10 cellular contexts compared by ENCODE assay signal in the genomic region with DNA sequence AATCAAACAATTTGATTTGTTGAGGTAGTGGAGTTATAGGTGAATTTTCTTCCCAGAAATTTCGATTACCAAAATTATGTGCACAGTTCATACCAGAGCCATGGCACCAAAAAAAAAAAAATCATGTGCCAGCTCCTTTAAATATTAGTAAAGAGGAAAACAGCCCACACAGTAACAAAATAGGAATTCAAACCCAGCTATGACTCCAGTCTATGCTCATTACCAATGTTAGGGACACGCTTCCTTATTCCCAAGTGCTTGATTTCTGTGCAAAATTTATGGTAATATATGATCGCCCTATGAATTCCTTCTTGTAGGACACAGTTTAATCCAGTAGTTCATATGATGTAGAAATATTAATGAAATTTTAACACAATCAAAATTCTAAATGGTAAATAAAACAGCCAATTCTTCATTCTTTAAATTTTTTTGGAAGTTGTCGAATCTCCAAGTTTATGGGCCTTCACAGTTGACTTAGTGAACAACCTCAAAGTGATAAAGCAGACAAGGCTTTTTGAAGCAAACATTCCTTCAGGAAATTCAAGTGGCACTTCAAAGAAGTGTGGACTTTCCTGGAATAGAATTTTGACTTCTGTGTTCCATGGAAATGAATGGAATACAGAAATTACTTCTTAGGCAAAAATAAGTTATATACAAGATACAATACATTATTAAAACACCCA. TPM values are rescaled to one million over a fixed set of nuclear protein-coding genes. Genes with fewer than 3 reads are reported as not detected.
DNase-seq lines count a peak whose midpoint lies in the region; ATAC-seq, FAIRE-seq and TF ChIP-seq lines count a peak whose summit lies in the region.
"Had no signal": no experiment of that assay in that cellular context is flagged by ENCODE, and none has a peak within 500 bp of the region (broad histone marks: within the 10 kb centered on the region; RNA-seq: fewer than 3 reads in every experiment).

No MANE protein-coding gene starts in this region.

- H2AFZ ChIP-seq in OCI-LY1 (ENCODE audit: low read length) (no peak overlapping the region), endothelial cell of umbilical vein (ENCODE audit: low read depth, low read length) (no peak overlapping the region), osteoblast (ENCODE audit: low read length) (no peak overlapping the region)

- dilution Hi-C loops in endothelial cell of umbilical vein (cut with MboI; ENCODE audit: extremely low pct_ligation_motif_present, low sequenced_read_pairs): no loop called here

- peak overlapping the region; percentile 95 for H3K27ac Mint-ChIP-seq in Calu3 (ENCODE audit: unreplicated experiment)

- POLR2A ChIA-PET in endothelial cell of umbilical vein (lab: Charles Lee): no interaction called here

- H3K27me3 ChIP-seq in OCI-LY1 (ENCODE audit: insufficient read depth, low read length) (no peaks in the 10 kb centered on the region), endothelial cell of umbilical vein (ENCODE audit: control insufficient read depth in 2 of 2, insufficient read depth in 2 of 2, low read length in 2 of 2) (no peaks in the 10 kb centered on the region), osteoblast (ENCODE audit: insufficient read depth, low read length) (no peaks in the 10 kb centered on the region)

- H3K36me3 Mint-ChIP-seq in Calu3 (ENCODE audit: insufficient read depth, unreplicated experiment): peaks cover 34% of the 10 kb centered on the region

- peaks cover 68% of the 10 kb centered on the region for H3K4me1 Mint-ChIP-seq in Calu3 (ENCODE audit: low read depth, unreplicated experiment)

- H3K27me3 Mint-ChIP-seq in Calu3 (ENCODE audit: unreplicated experiment): no peaks in the 10 kb centered on the region

- H3K79me2 ChIP-seq in OCI-LY1 (ENCODE audit: insufficient read depth, low read length): peaks cover 59% of the 10 kb centered on the region
- H3K79me2 ChIP-seq in endothelial cell of umbilical vein (ENCODE audit: control insufficient read depth, insufficient read depth, low read length): peaks cover 68% of the 10 kb centered on the region
- H3K79me2 ChIP-seq in osteoblast (ENCODE audit: insufficient read depth, low read length): peaks cover 72% of the 10 kb centered on the region

- TF ChIP-seq POLR2A in endothelial cell of umbilical vein (IDR thresholded peaks at IDR 0.05; ENCODE audit: low read depth, low read length): no peak

- H3K36me3 ChIP-seq in OCI-LY1 (ENCODE audit: insufficient read depth, low read length) (peaks cover 36% of the 10 kb centered on the region; the same call in 1 of the 2 replicates), endothelial cell of umbilical vein (ENCODE audit: control insufficient read depth in 2 of 2, extremely low read depth in 1 of 2, insufficient read depth in 2 of 2, low read length in 2 of 2) (peaks cover 2 to 6% of the 10 kb centered on the region in 2 experiments), osteoblast (ENCODE audit: insufficient read depth, low read length) (peaks cover 21% of the 10 kb centered on the region)

- DNase-seq in Calu3 (no peak), endothelial cell of umbilical vein (ENCODE audit: low read depth, low spot score) (no peak), osteoblast (ENCODE audit: insufficient read length, low spot score, missing footprints) (no peak), DMS153 treated with DMSO at 0.1 percent for 48 hours (lab: John Stamatoyannopoulos, UW; ENCODE audit: unreplicated experiment) (no peak)
- DNase-seq: stimulated activated CD4-positive, alpha-beta T cell treated with anti-CD3 and anti-CD28 coated beads, Interleukin-4, amount 100 ng/mL, for 4 hours had no signal

- H3K27ac ChIP-seq in OCI-LY1 (ENCODE audit: low read depth, low read length, poor library complexity, severe bottlenecking): peak overlapping the region; percentile 17
- H3K27ac ChIP-seq in endothelial cell of umbilical vein (ENCODE audit: insufficient read depth, low read depth, low read length): peak overlapping the region; percentile 36
- H3K27ac ChIP-seq in osteoblast (ENCODE audit: low read depth, low read length): peak overlapping the region; percentile 7

- no peaks in the 10 kb centered on the region for H3K9me1 ChIP-seq in endothelial cell of umbilical vein (replicated peaks; ENCODE audit: control insufficient read depth, extremely low read depth, insufficient read depth, low read length)

- H3K9me3 ChIP-seq in OCI-LY1 (ENCODE audit: low read length) (no peaks in the 10 kb centered on the region), endothelial cell of umbilical vein (replicated peaks; ENCODE audit: control insufficient read depth, insufficient read depth, low read length) (no peaks in the 10 kb centered on the region), osteoblast (ENCODE audit: low read depth, low read length) (no peaks in the 10 kb centered on the region)
- H3K9me3 ChIP-seq: mucosa of descending colon had no signal

- FAIRE-seq in endothelial cell of umbilical vein (lab: Jason Lieb, UNC): no peak

- no TSS peak for BruUV-seq in Calu3 (replicated peaks; lab: Mats Ljungman, UMichigan)
- BruUV-seq in endothelial cell of umbilical vein (replicated peaks; lab: Mats Ljungman, UMichigan): no TSS peak

- H3K4me3 ChIP-seq in OCI-LY1 (ENCODE audit: low read depth, low read length, poor library complexity, severe bottlenecking) (peak overlapping the region; percentile 98), endothelial cell of umbilical vein (replicated peaks in 1 of 3; ENCODE audit: insufficient read depth in 1 of 3, low read depth in 1 of 3, low read length in 3 of 3) (peak overlapping the region in 1 of 3 experiments; percentile 95), osteoblast (ENCODE audit: insufficient read depth, low read length) (peak overlapping the region; percentile 84)
- H3K4me3 ChIP-seq: mucosa of descending colon had no signal

- H3K9ac ChIP-seq in OCI-LY1 (ENCODE audit: low read length) (no peak overlapping the region), endothelial cell of umbilical vein (replicated peaks; ENCODE audit: extremely low read depth, insufficient read depth, low read length) (peak overlapping the region; percentile 79)

- ATAC-seq in GM18870 (IDR thresholded peaks at IDR 0.05; ENCODE audit: unreplicated experiment) (no peak), HG03439 (IDR thresholded peaks at IDR 0.05; ENCODE audit: unreplicated experiment) (no peak), HG03378 (IDR thresholded peaks at IDR 0.05; ENCODE audit: unreplicated experiment) (no peak)

- H3K4me1 ChIP-seq in OCI-LY1 (ENCODE audit: insufficient read depth, low read length, severe bottlenecking): peaks cover 55% of the 10 kb centered on the region
- peaks cover 15% of the 10 kb centered on the region for H3K4me1 ChIP-seq in endothelial cell of umbilical vein (ENCODE audit: control insufficient read depth, extremely low read depth, insufficient read depth, low read length)
- H3K4me1 ChIP-seq in osteoblast (ENCODE audit: insufficient read depth, low read length): peaks cover 12% of the 10 kb centered on the region

- TF ChIP-seq CTCF in Calu3 (IDR thresholded peaks at IDR 0.05; ENCODE audit: unreplicated experiment): no peak
- no peak for TF ChIP-seq CTCF in OCI-LY1 (IDR thresholded peaks at IDR 0.05; ENCODE audit: low read length)
- no peak for TF ChIP-seq CTCF in endothelial cell of umbilical vein (IDR thresholded peaks at IDR 0.05; ENCODE audit: extremely low read depth in 1 of 2, insufficient read depth in 1 of 2, low read depth in 1 of 2, low read length in 2 of 2)
- TF ChIP-seq CTCF in osteoblast (IDR thresholded peaks at IDR 0.05; ENCODE audit: extremely low read depth, low read depth, low read length): no peak

- H3K4me2 ChIP-seq in OCI-LY1 (ENCODE audit: low read length): peak overlapping the region; percentile 96
- peak overlapping the region; percentile 97 for H3K4me2 ChIP-seq in endothelial cell of umbilical vein (ENCODE audit: insufficient read depth, low read length)
- H3K4me2 ChIP-seq in osteoblast (ENCODE audit: insufficient read depth, low read length): peak overlapping the region; percentile 91

- no peaks in the 10 kb centered on the region for H3K9me2 ChIP-seq in OCI-LY1 (ENCODE audit: low read depth, low read length)

- intact Hi-C loops in Calu3 (cut with micrococcal nuclease; ENCODE audit: unreplicated experiment): loop anchor here (2.0 kb wide), 1 partner anchor 281 kb away; no protein-coding TSS in a partner anchor
- intact Hi-C loops in endothelial cell of umbilical vein (cut with micrococcal nuclease): no loop called here

- H3K9me3 Mint-ChIP-seq in Calu3 (ENCODE audit: low read depth, unreplicated experiment): no peaks in the 10 kb centered on the region

- peak overlapping the region; percentile 79 for H3K4me3 Mint-ChIP-seq in Calu3 (ENCODE audit: low read depth, unreplicated experiment)

- H4K20me1 ChIP-seq in OCI-LY1 (ENCODE audit: insufficient read depth, low read length) (no peaks in the 10 kb centered on the region), endothelial cell of umbilical vein (replicated peaks; ENCODE audit: control insufficient read depth, extremely low read depth, insufficient read depth, low read length) (peaks cover 7% of the 10 kb centered on the region), osteoblast (ENCODE audit: insufficient read depth, low read length) (peaks cover 48% of the 10 kb centered on the region)

- CTCF ChIA-PET in Calu3 (lab: Charles Lee): interaction anchor here (0.9 to 1.1 kb wide), 3 partner anchors 8 to 169 kb away, joined by 3 to 9 read pairs (median 3); no protein-coding TSS in a partner anchor
- CTCF ChIA-PET in endothelial cell of umbilical vein (lab: Charles Lee): interaction anchor here (0.9 to 1.3 kb wide), 3 partner anchors 8 to 169 kb away, joined by 3 to 9 read pairs (median 6); no protein-coding TSS in a partner anchor

- H3F3A ChIP-seq in OCI-LY1 (ENCODE audit: insufficient read depth, low read length): no peaks in the 10 kb centered on the region

RNA-seq across cellular contexts. Expression of a gene that starts 1.9 kb away (rescaled TPM):
- 115 and 121 TPM in 2 replicates for total RNA-seq in Calu3 (2022)
- total RNA-seq in endothelial cell of umbilical vein: 101 and 102 TPM in 2 replicates
- 15.5 and 18.6 TPM in 2 replicates for polyA plus RNA-seq in endothelial cell of umbilical vein
- 19.3 and 19.8 TPM in 2 replicates for polyA plus RNA-seq in endothelial cell of umbilical vein (2011; cell fraction: cytosol; rRNA removed)
- 20.4 and 23.4 TPM in 2 replicates for polyA plus RNA-seq in endothelial cell of umbilical vein (2011; cell fraction: nucleus; rRNA removed)
- polyA plus RNA-seq in endothelial cell of umbilical vein (2012): 15.9 and 27.6 TPM in 2 replicates
- 101 and 105 TPM in 2 replicates for polyA minus RNA-seq in endothelial cell of umbilical vein
- 61.0 TPM for polyA minus RNA-seq in endothelial cell of umbilical vein (2011; cell fraction: cytosol; rRNA and poly(A)+ RNA removed)
- polyA minus RNA-seq in endothelial cell of umbilical vein (2011; cell fraction: nucleus; rRNA and poly(A)+ RNA removed): 46.0 and 64.8 TPM in 2 replicates
- 90.8 and 92.3 TPM in 2 replicates for total RNA-seq in osteoblast

RNA-seq across cellular contexts. Expression of a gene that starts 6.3 kb away (rescaled TPM):
- total RNA-seq in Calu3 (2022) (40.1 and 46.7 TPM in 2 replicates), endothelial cell of umbilical vein (28.8 and 30.2 TPM in 2 replicates), osteoblast (78.2 and 83.1 TPM in 2 replicates)
- 10.9 and 12.0 TPM in 2 replicates for polyA plus RNA-seq in endothelial cell of umbilical vein
- polyA plus RNA-seq in endothelial cell of umbilical vein (2011; cell fraction: cytosol; rRNA removed): 17.4 and 18.1 TPM in 2 replicates
- polyA plus RNA-seq in endothelial cell of umbilical vein (2011; cell fraction: nucleus; rRNA removed): 10.5 and 11.4 TPM in 2 replicates
- polyA plus RNA-seq in endothelial cell of umbilical vein (2012): 21.5 and 33.9 TPM in 2 replicates
- 19.0 and 24.1 TPM in 2 replicates for polyA minus RNA-seq in endothelial cell of umbilical vein
- polyA minus RNA-seq in endothelial cell of umbilical vein (2011; cell fraction: cytosol; rRNA and poly(A)+ RNA removed): 18.3 TPM
- 15.7 and 16.1 TPM in 2 replicates for polyA minus RNA-seq in endothelial cell of umbilical vein (2011; cell fraction: nucleus; rRNA and poly(A)+ RNA removed)
